8 cellular contexts compared by ENCODE assay signal in genomic region chr17:20121359-20122235, GRCh38.
DNase-seq lines count a peak whose midpoint lies in the region; ATAC-seq, FAIRE-seq and TF ChIP-seq lines count a peak whose summit lies in the region.

No MANE protein-coding gene starts in this region.

- no peaks in the 10 kb centered on the region for H3K4me1 ChIP-seq in Karpas-422 (ENCODE audit: low read length)
- peaks cover 0 to 7% of the 10 kb centered on the region in 2 donors for H3K4me1 ChIP-seq in adrenal gland (replicated peaks in 1 of 2)
- peaks cover 0 to 24% (median 10%) of the 10 kb centered on the region in 9 donors for H3K4me1 ChIP-seq in heart right ventricle
- H3K4me1 ChIP-seq in uterus, result no peaks in the 10 kb centered on the region

- H3K79me2 ChIP-seq in Karpas-422 (ENCODE audit: low read length), result no peaks in the 10 kb centered on the region

- H3K36me3 ChIP-seq in Karpas-422 (ENCODE audit: insufficient read depth, low read length) (no peaks in the 10 kb centered on the region), adrenal gland (replicated peaks in 1 of 2) (no peaks in the 10 kb centered on the region), heart right ventricle (peaks cover 0 to 7% (median 0%) of the 10 kb centered on the region in 9 donors), uterus (no peaks in the 10 kb centered on the region)

- CTCF ChIA-PET in T-cell (lab: Charles Lee), result interaction anchor here (0.8 to 1.4 kb wide), 2 partner anchors 106 to 129 kb away, joined by 3 to 5 read pairs; no protein-coding TSS in a partner anchor

- H3K9me3 ChIP-seq in Karpas-422 (ENCODE audit: low read length), result no peaks in the 10 kb centered on the region
- no peaks in the 10 kb centered on the region for H3K9me3 ChIP-seq in adrenal gland (replicated peaks in 1 of 3)
- no peaks in the 10 kb centered on the region for H3K9me3 ChIP-seq in heart right ventricle
- H3K9me3 ChIP-seq in uterus, result no peaks in the 10 kb centered on the region

- 43 to 49% (median 45%) methylated on average over 11 of the region's 11 CpGs for WGBS in adrenal gland, 4 donors
- WGBS in heart right ventricle, 2 donors, result 51% methylated on average over 11 of the region's 11 CpGs

- peak; percentile 58 for DNase-seq in D721Med (ENCODE audit: insufficient read length, low spot score)
- DNase-seq in Karpas-422, result peak; percentile 81
- DNase-seq in T-cell, result peak; percentile 17 to 72 (median 56)
- peak; percentile 48 to 80 (median 67) for DNase-seq in adrenal gland
- peak; percentile 47 to 61 for DNase-seq in heart right ventricle
- peak; percentile 5 for DNase-seq in pulmonary artery endothelial cell (ENCODE audit: low read depth, low spot score)
- DNase-seq in uterus, result peak; percentile 58 to 60

- no peaks in the 10 kb centered on the region for H3K27me3 ChIP-seq in Karpas-422 (ENCODE audit: low read length)
- H3K27me3 ChIP-seq in adrenal gland, result no peaks in the 10 kb centered on the region
- H3K27me3 ChIP-seq in heart right ventricle, result peaks cover 0 to 7% (median 0%) of the 10 kb centered on the region in 7 donors
- no peaks in the 10 kb centered on the region for H3K27me3 ChIP-seq in uterus

- FAIRE-seq in D721Med (lab: Jason Lieb, UNC), result no peak

- no peak overlapping the region for H3K27ac Mint-ChIP-seq in T-cell

- TF ChIP-seq POLR2A in adrenal gland (IDR thresholded peaks at IDR 0.05) (no peak), uterus (IDR thresholded peaks at IDR 0.05) (no peak)

- no peak overlapping the region for H3K27ac ChIP-seq in Karpas-422 (ENCODE audit: low read length)
- no peak overlapping the region for H3K27ac ChIP-seq in adrenal gland
- H3K27ac ChIP-seq in heart right ventricle, result peak overlapping the region in 1 of 10 donors; percentile 18
- H3K27ac ChIP-seq in uterus, result no peak overlapping the region

- no peaks in the 10 kb centered on the region for H4K20me1 ChIP-seq in Karpas-422 (ENCODE audit: insufficient read depth, low read depth, low read length)

- POLR2A ChIA-PET in T-cell (lab: Charles Lee), result no interaction called here

- H3K36me3 Mint-ChIP-seq in T-cell, result no peaks in the 10 kb centered on the region

- H3K4me2 ChIP-seq in Karpas-422 (ENCODE audit: low read depth, low read length, poor library complexity, severe bottlenecking), result no peak overlapping the region

- H3K9me3 Mint-ChIP-seq in T-cell, result no peaks in the 10 kb centered on the region

- peak; percentile 49 for TF ChIP-seq CTCF in D721Med (IDR thresholded peaks at IDR 0.05; ENCODE audit: insufficient read depth, missing control alignments)
- peak; percentile 78 to 93 (median 84) for TF ChIP-seq CTCF in adrenal gland (IDR thresholded peaks at IDR 0.05)
- peak; percentile 65 to 94 (median 88) for TF ChIP-seq CTCF in heart right ventricle (IDR thresholded peaks at IDR 0.05)
- peak; percentile 70 to 81 (median 76) for TF ChIP-seq CTCF in uterus (IDR thresholded peaks at IDR 0.05)

- H3K4me1 Mint-ChIP-seq in T-cell, result peaks cover 0 to 2% (median 0%) of the 10 kb centered on the region in 3 donors

- no peak overlapping the region for H3K4me3 Mint-ChIP-seq in T-cell

- H3K4me3 ChIP-seq in Karpas-422 (ENCODE audit: low read length) (no peak overlapping the region), adrenal gland (no peak overlapping the region), heart right ventricle (no peak overlapping the region), uterus (no peak overlapping the region)

- no peak overlapping the region for H2AFZ ChIP-seq in Karpas-422 (ENCODE audit: low read length)

- no peaks in the 10 kb centered on the region for H3K9me2 ChIP-seq in Karpas-422 (replicated peaks; ENCODE audit: insufficient read depth, low read length)

- intact Hi-C loops in adrenal gland (cut with DNase I) (loop anchor here (5.0 to 10.0 kb wide), 4 partner anchors 106 to 196 kb away; no protein-coding TSS in a partner anchor), heart right ventricle (cut with DNase I) (loop anchor here in 9 of 10 donors (2.0 to 10.0 kb wide), 5 partner anchors 103 to 196 kb away; no protein-coding TSS in a partner anchor), uterus (cut with DNase I; ENCODE audit: low total_unique reads) (loop anchor here (10.0 kb wide), 1 partner anchor 103 kb away; no protein-coding TSS in a partner anchor)

- no peak overlapping the region for H3K9ac ChIP-seq in Karpas-422 (ENCODE audit: low read length)

- H3K27me3 Mint-ChIP-seq in T-cell, result peaks cover 0 to 5% of the 10 kb centered on the region in 2 donors

- ATAC-seq in T-cell (replicated peaks in 1 of 4), result peak; percentile 57 to 75 (median 68)
- peak in 7 of 8 donors; percentile 27 to 78 (median 68) for ATAC-seq in heart right ventricle
- no peak for ATAC-seq in HG02763 (IDR thresholded peaks at IDR 0.05; ENCODE audit: unreplicated experiment)

Comparison
In these comparisons a context has a peak if more than half of its experiments do, and no peak if none do; other contexts are left out.
1. DNase-seq: peak in every context shown above with its lines; median percentile 81 in Karpas-422; 67 in adrenal gland; 59 in uterus; 58 in D721Med; 56 in T-cell; 54 in heart right ventricle; 5 in pulmonary artery endothelial cell.